22 cellular contexts compared by ENCODE assay signal in genomic region chr1:160367934-160368923, GRCh38. TPM values are rescaled to one million over a fixed set of nuclear protein-coding genes. Genes with fewer than 3 reads are reported as not detected.
DNase-seq lines count a peak whose midpoint lies in the region; ATAC-seq and TF ChIP-seq lines count a peak whose summit lies in the region.
"Had no signal": no experiment of that assay in that cellular context is flagged by ENCODE, and none has a peak within 500 bp of the region (broad histone marks: within the 10 kb centered on the region; RNA-seq: fewer than 3 reads in every experiment).

No MANE protein-coding gene starts in this region.

- H3K9me3 ChIP-seq in SJCRH30 (replicated peaks): no peaks in the 10 kb centered on the region
- H3K9me3 ChIP-seq: A549, right lobe of liver had no signal

- H3K4me1 Mint-ChIP-seq in activated naive CD8-positive, alpha-beta T cell treated with anti-CD3 and anti-CD28 coated beads, Interleukin-2, amount 10 ng/mL, durations not matched to agents 7 days and 5 days: peaks cover 13% of the 10 kb centered on the region
- no peaks in the 10 kb centered on the region for H3K4me1 Mint-ChIP-seq in activated naive CD8-positive, alpha-beta T cell treated with anti-CD3 and anti-CD28 coated beads for 36 hours
- H3K4me1 Mint-ChIP-seq in glutamatergic neuron (ENCODE audit: low read depth, unreplicated experiment): peaks cover 45% of the 10 kb centered on the region
- peaks cover 4% of the 10 kb centered on the region for H3K4me1 Mint-ChIP-seq in stimulated activated effector memory CD8-positive, alpha-beta T cell treated with anti-CD3 and anti-CD28 coated beads, Interleukin-12 subunit alpha, Interleukin-12 subunit beta, amount 100 ng/mL, for 72 hours
- H3K4me1 Mint-ChIP-seq: activated naive CD8-positive, alpha-beta T cell treated with anti-CD3 and anti-CD28 coated beads, Interleukin-2, amount 50 U/mL, for 24 hours; B cell had no signal

- H3K27me3 ChIP-seq in SJCRH30: no peaks in the 10 kb centered on the region
- H3K27me3 ChIP-seq: right lobe of liver had no signal

- H3K9me3 Mint-ChIP-seq in activated naive CD8-positive, alpha-beta T cell treated with anti-CD3 and anti-CD28 coated beads, Interleukin-2, amount 10 ng/mL, durations not matched to agents 7 days and 5 days: no peaks in the 10 kb centered on the region
- H3K9me3 Mint-ChIP-seq in activated naive CD8-positive, alpha-beta T cell treated with anti-CD3 and anti-CD28 coated beads for 36 hours: no peaks in the 10 kb centered on the region
- H3K9me3 Mint-ChIP-seq in glutamatergic neuron (ENCODE audit: unreplicated experiment): peaks cover 82% of the 10 kb centered on the region
- H3K9me3 Mint-ChIP-seq in stimulated activated effector memory CD8-positive, alpha-beta T cell treated with anti-CD3 and anti-CD28 coated beads, Interleukin-12 subunit alpha, Interleukin-12 subunit beta, amount 100 ng/mL, for 72 hours: no peaks in the 10 kb centered on the region
- H3K9me3 Mint-ChIP-seq: activated naive CD8-positive, alpha-beta T cell treated with anti-CD3 and anti-CD28 coated beads, Interleukin-2, amount 50 U/mL, for 24 hours; memory B cell; naive B cell had no signal

- TF ChIP-seq CTCF in glutamatergic neuron (IDR thresholded peaks at IDR 0.05; ENCODE audit: partially characterized antibody, unreplicated experiment): no peak

- no peak overlapping the region for H3K4me3 Mint-ChIP-seq in activated naive CD8-positive, alpha-beta T cell treated with anti-CD3 and anti-CD28 coated beads, Interleukin-2, amount 10 ng/mL, durations not matched to agents 7 days and 5 days
- no peak overlapping the region for H3K4me3 Mint-ChIP-seq in activated naive CD8-positive, alpha-beta T cell treated with anti-CD3 and anti-CD28 coated beads for 36 hours
- H3K4me3 Mint-ChIP-seq in glutamatergic neuron (ENCODE audit: unreplicated experiment): peak overlapping the region; percentile 97
- H3K4me3 Mint-ChIP-seq in stimulated activated effector memory CD8-positive, alpha-beta T cell treated with anti-CD3 and anti-CD28 coated beads, Interleukin-12 subunit alpha, Interleukin-12 subunit beta, amount 100 ng/mL, for 72 hours: no peak overlapping the region
- H3K4me3 Mint-ChIP-seq: activated naive CD8-positive, alpha-beta T cell treated with anti-CD3 and anti-CD28 coated beads, Interleukin-2, amount 50 U/mL, for 24 hours; B cell; memory B cell; naive B cell had no signal

- no peak for DNase-seq in activated naive CD8-positive, alpha-beta T cell treated with anti-CD3 and anti-CD28 coated beads, Interleukin-2, amount 10 ng/mL, durations not matched to agents 7 days and 5 days
- no peak for DNase-seq in activated naive CD8-positive, alpha-beta T cell treated with anti-CD3 and anti-CD28 coated beads for 36 hours
- DNase-seq in SJCRH30 (peak in 1 of 2 experiments; percentile 60), glutamatergic neuron (peak; percentile 68)
- DNase-seq in stimulated activated effector memory CD8-positive, alpha-beta T cell treated with anti-CD3 and anti-CD28 coated beads, Interleukin-12 subunit alpha, Interleukin-12 subunit beta, amount 100 ng/mL, for 72 hours (ENCODE audit: low spot score in 2 of 2): no peak
- DNase-seq: activated CD4-positive, CD25-positive, alpha-beta regulatory T cell treated with anti-CD3 and anti-CD28 coated beads, Interleukin-2, amount 50 U/mL, for 72 hours; activated naive CD8-positive, alpha-beta T cell treated with anti-CD3 and anti-CD28 coated beads, Interleukin-2, amount 50 U/mL, for 24 hours; GM23248; naive B cell; NCI-H1092 treated with DMSO at 0.1 percent for 48 hours; stimulated activated CD4-positive, alpha-beta T cell treated with anti-CD3 and anti-CD28 coated beads, Interleukin-15, amount 100 ng/mL, for 24 hours; substantia nigra; T1000 had no signal

- H3K36me3 Mint-ChIP-seq in activated naive CD8-positive, alpha-beta T cell treated with anti-CD3 and anti-CD28 coated beads, Interleukin-2, amount 10 ng/mL, durations not matched to agents 7 days and 5 days: no peaks in the 10 kb centered on the region
- H3K36me3 Mint-ChIP-seq in activated naive CD8-positive, alpha-beta T cell treated with anti-CD3 and anti-CD28 coated beads for 36 hours: no peaks in the 10 kb centered on the region
- H3K36me3 Mint-ChIP-seq in glutamatergic neuron (ENCODE audit: unreplicated experiment): peaks cover 21% of the 10 kb centered on the region
- no peaks in the 10 kb centered on the region for H3K36me3 Mint-ChIP-seq in stimulated activated effector memory CD8-positive, alpha-beta T cell treated with anti-CD3 and anti-CD28 coated beads, Interleukin-12 subunit alpha, Interleukin-12 subunit beta, amount 100 ng/mL, for 72 hours
- H3K36me3 Mint-ChIP-seq: memory B cell, naive B cell had no signal

- H3K4me1 ChIP-seq in SJCRH30: peaks cover 28% of the 10 kb centered on the region
- H3K4me1 ChIP-seq: A549, parathyroid adenoma, right lobe of liver had no signal

- no peak overlapping the region for H3K27ac ChIP-seq in SJCRH30
- H3K27ac ChIP-seq: A549, GM23248, parathyroid adenoma, right lobe of liver had no signal

- POLR2A ChIA-PET in activated naive CD8-positive, alpha-beta T cell treated with anti-CD3 and anti-CD28 coated beads, Interleukin-2, amount 10 ng/mL, durations not matched to agents 7 days and 5 days (lab: Charles Lee): interaction anchor here (0.6 kb wide), 1 partner anchor 120 kb away, joined by 3 read pairs; no protein-coding TSS in a partner anchor

- H3K36me3 ChIP-seq in SJCRH30: no peaks in the 10 kb centered on the region
- H3K36me3 ChIP-seq: right lobe of liver had no signal

- peak overlapping the region; percentile 61 for H3K27ac Mint-ChIP-seq in activated naive CD8-positive, alpha-beta T cell treated with anti-CD3 and anti-CD28 coated beads, Interleukin-2, amount 10 ng/mL, durations not matched to agents 7 days and 5 days
- H3K27ac Mint-ChIP-seq in activated naive CD8-positive, alpha-beta T cell treated with anti-CD3 and anti-CD28 coated beads for 36 hours: no peak overlapping the region
- H3K27ac Mint-ChIP-seq in glutamatergic neuron (ENCODE audit: unreplicated experiment): peak overlapping the region; percentile 100
- H3K27ac Mint-ChIP-seq in stimulated activated effector memory CD8-positive, alpha-beta T cell treated with anti-CD3 and anti-CD28 coated beads, Interleukin-12 subunit alpha, Interleukin-12 subunit beta, amount 100 ng/mL, for 72 hours: peak overlapping the region; percentile 30
- H3K27ac Mint-ChIP-seq: activated naive CD8-positive, alpha-beta T cell treated with anti-CD3 and anti-CD28 coated beads, Interleukin-2, amount 50 U/mL, for 24 hours; B cell; memory B cell had no signal

- no peaks in the 10 kb centered on the region for H3K27me3 Mint-ChIP-seq in activated naive CD8-positive, alpha-beta T cell treated with anti-CD3 and anti-CD28 coated beads, Interleukin-2, amount 10 ng/mL, durations not matched to agents 7 days and 5 days
- H3K27me3 Mint-ChIP-seq in activated naive CD8-positive, alpha-beta T cell treated with anti-CD3 and anti-CD28 coated beads for 36 hours: no peaks in the 10 kb centered on the region
- H3K27me3 Mint-ChIP-seq in glutamatergic neuron (ENCODE audit: unreplicated experiment): peaks cover 67% of the 10 kb centered on the region
- H3K27me3 Mint-ChIP-seq: activated naive CD8-positive, alpha-beta T cell treated with anti-CD3 and anti-CD28 coated beads, Interleukin-2, amount 50 U/mL, for 24 hours; B cell; naive B cell had no signal

- ATAC-seq in activated naive CD8-positive, alpha-beta T cell treated with anti-CD3 and anti-CD28 coated beads, Interleukin-2, amount 10 ng/mL, durations not matched to agents 7 days and 5 days (ENCODE audit: low read depth): peak; percentile 59
- ATAC-seq in stimulated activated effector memory CD8-positive, alpha-beta T cell treated with anti-CD3 and anti-CD28 coated beads, Interleukin-12 subunit alpha, Interleukin-12 subunit beta, amount 100 ng/mL, for 72 hours: no peak
- ATAC-seq in GM18517 (IDR thresholded peaks at IDR 0.05; ENCODE audit: unreplicated experiment) (no peak), GM19035 (IDR thresholded peaks at IDR 0.05; ENCODE audit: unreplicated experiment) (no peak), HG02973 (IDR thresholded peaks at IDR 0.05; ENCODE audit: unreplicated experiment) (no peak)
- ATAC-seq: activated naive CD8-positive, alpha-beta T cell treated with anti-CD3 and anti-CD28 coated beads, Interleukin-2, amount 50 U/mL, for 24 hours; right lobe of liver had no signal

- peak overlapping the region; percentile 50 for H3K4me3 ChIP-seq in SJCRH30
- H3K4me3 ChIP-seq: A549, GM23248, right lobe of liver had no signal

RNA-seq across cellular contexts. Expression of gene NHLH1, which starts 1.4 kb away (rescaled TPM):
- under 1 TPM; 0.33 to 0.43 TPM for total RNA-seq in activated naive CD8-positive, alpha-beta T cell treated with anti-CD3 and anti-CD28 coated beads, Interleukin-2, amount 10 ng/mL, durations not matched to agents 7 days and 5 days
- total RNA-seq in activated naive CD8-positive, alpha-beta T cell treated with anti-CD3 and anti-CD28 coated beads for 36 hours: under 1 TPM; 0.34 to 0.52 TPM
- 1.4 and 2.2 TPM in 2 replicates for total RNA-seq in SJCRH30 (2014; rRNA removed; shearing (Covaris generic))
- 1,198 TPM for total RNA-seq in glutamatergic neuron (ENCODE audit: unreplicated experiment)
- total RNA-seq: Daoy, GM23248 had no signal

RNA-seq across cellular contexts. Expression of gene NCSTN, which starts 25.0 kb away (rescaled TPM):
- 10 to 100 TPM; 66.6 to 67.1 TPM for total RNA-seq in activated naive CD8-positive, alpha-beta T cell treated with anti-CD3 and anti-CD28 coated beads, Interleukin-2, amount 10 ng/mL, durations not matched to agents 7 days and 5 days
- total RNA-seq in activated naive CD8-positive, alpha-beta T cell treated with anti-CD3 and anti-CD28 coated beads for 36 hours: 10 to 100 TPM; 49.5 to 53.5 TPM
- total RNA-seq in SJCRH30 (2014; rRNA removed; shearing (Covaris generic)): 49.3 and 56.9 TPM in 2 replicates
- total RNA-seq in glutamatergic neuron (ENCODE audit: unreplicated experiment): 121 TPM

RNA-seq across cellular contexts. Expression of gene COPA, which starts 25.2 kb away (rescaled TPM):
- total RNA-seq in activated naive CD8-positive, alpha-beta T cell treated with anti-CD3 and anti-CD28 coated beads, Interleukin-2, amount 10 ng/mL, durations not matched to agents 7 days and 5 days: 100 to 1,000 TPM; 119 to 137 TPM
- 100 to 1,000 TPM; 110 to 119 TPM for total RNA-seq in activated naive CD8-positive, alpha-beta T cell treated with anti-CD3 and anti-CD28 coated beads for 36 hours
- total RNA-seq in SJCRH30 (2014; rRNA removed; shearing (Covaris generic)): 107 TPM in 2 replicates
- total RNA-seq in glutamatergic neuron (ENCODE audit: unreplicated experiment): 263 TPM

RNA-seq across cellular contexts. Expression of gene VANGL2, which starts 32.1 kb away (rescaled TPM):
- total RNA-seq in activated naive CD8-positive, alpha-beta T cell treated with anti-CD3 and anti-CD28 coated beads, Interleukin-2, amount 10 ng/mL, durations not matched to agents 7 days and 5 days: under 1 TPM; 0.06 to 0.34 TPM
- under 1 TPM; 0.24 to 0.31 TPM for total RNA-seq in activated naive CD8-positive, alpha-beta T cell treated with anti-CD3 and anti-CD28 coated beads for 36 hours
- total RNA-seq in SJCRH30 (2014; rRNA removed; shearing (Covaris generic)): 11.1 and 12.8 TPM in 2 replicates
- total RNA-seq in glutamatergic neuron (ENCODE audit: unreplicated experiment): 79.4 TPM
- total RNA-seq: GM23248 had no signal

Comparison
In these comparisons a context has a peak if more than half of its experiments do, and no peak if none do; other contexts are left out.
1. RNA of gene NHLH1, which starts 1.4 kb away (total RNA-seq): 1,198 TPM in glutamatergic neuron (single experiment); 1.4 to 2.2 TPM in SJCRH30, 0.34 to 0.52 TPM in activated naive CD8-positive, alpha-beta T cell treated with anti-CD3 and anti-CD28 coated beads for 36 hours and 0.33 to 0.43 TPM in activated naive CD8-positive, alpha-beta T cell treated with anti-CD3 and anti-CD28 coated beads, Interleukin-2, amount 10 ng/mL, durations not matched to agents 7 days and 5 days; every median in the first group is over 100 times any median in the second.